ENCODE assay signal across 20 cellular contexts in the genomic region with DNA sequence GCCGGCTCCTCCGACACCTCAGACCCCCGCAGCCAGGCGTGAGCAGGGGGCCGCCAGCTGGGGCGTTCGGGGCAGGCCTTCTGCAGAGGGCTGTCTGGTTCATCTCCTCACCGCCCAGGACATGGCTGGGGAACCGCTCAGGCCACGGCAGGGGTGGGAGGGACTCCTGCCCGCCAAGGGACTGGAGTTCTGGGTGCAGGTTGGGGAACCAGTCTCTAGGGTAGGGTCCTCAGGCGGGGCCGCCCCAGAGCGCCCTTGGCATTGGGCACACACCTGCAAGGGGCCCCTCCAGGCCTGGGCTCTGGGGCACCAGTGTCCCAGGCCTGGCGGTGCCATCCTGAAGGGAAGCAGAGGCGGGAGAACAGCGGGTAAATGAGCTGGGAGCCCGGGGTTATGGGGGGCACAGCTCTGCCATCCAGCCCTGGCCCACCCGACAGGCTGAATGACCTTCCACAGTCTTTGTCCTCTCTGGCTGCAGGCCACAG.
DNase-seq lines count a peak whose midpoint lies in the region; ATAC-seq and TF ChIP-seq lines count a peak whose summit lies in the region.
"Had no signal": no experiment of that assay in that cellular context is flagged by ENCODE, and none has a peak within 500 bp of the region (broad histone marks: within the 10 kb centered on the region; RNA-seq: fewer than 3 reads in every experiment).

No MANE protein-coding gene starts in this region.

- peak; percentile 61 for DNase-seq in activated effector memory CD4-positive, alpha-beta T cell treated with anti-CD3 and anti-CD28 coated beads, Interleukin-2, amount 50 U/mL, for 16 hours
- no peak for DNase-seq in activated effector memory CD4-positive, alpha-beta T cell treated with Interleukin-2 at 50 U/mL for 16 hours
- no peak for DNase-seq in RWPE1 (ENCODE audit: low spot score)
- DNase-seq in mesendoderm = no peak
- DNase-seq in upper lobe of right lung = peak; percentile 60
- DNase-seq in NCI-H2196 (lab: John Stamatoyannopoulos, UW; ENCODE audit: unreplicated experiment) = no peak
- DNase-seq in DMS53 treated with DMSO at 0.1 percent for 48 hours (lab: John Stamatoyannopoulos, UW; ENCODE audit: unreplicated experiment) = no peak
- DNase-seq: cortex of kidney, GDM1, Kasumi-1, naive B cell, NCI-H1048, NCI-H2029, NCI-H345, NCI-H82, right cardiac atrium, SHP77 had no signal

- H3K79me2 ChIP-seq in mesendoderm (ENCODE audit: control insufficient read depth, insufficient read depth, low read length) = no peaks in the 10 kb centered on the region

- no peak overlapping the region for H2BK120ac ChIP-seq in mesendoderm (ENCODE audit: low read depth, low read length)

- H2AK5ac ChIP-seq in mesendoderm (ENCODE audit: low read length) = no peak overlapping the region

- H2BK5ac ChIP-seq in mesendoderm (ENCODE audit: low read length) = no peak overlapping the region

- no peak overlapping the region for H3K9ac ChIP-seq in mesendoderm (ENCODE audit: low read length)

- H3K36me3 ChIP-seq in mesendoderm (ENCODE audit: control insufficient read depth, insufficient read depth, low read length) (no peaks in the 10 kb centered on the region), upper lobe of right lung (no peaks in the 10 kb centered on the region)
- H3K36me3 ChIP-seq: pancreas, upper lobe of left lung had no signal

- H3K23ac ChIP-seq in mesendoderm (ENCODE audit: low read length) = no peak overlapping the region

- peak overlapping the region; percentile 39 for H3K4ac ChIP-seq in mesendoderm (ENCODE audit: low read depth, low read length)

- no peak for TF ChIP-seq CTCF in RWPE1 (conservative IDR thresholded peaks at IDR 0.05; ENCODE audit: low read depth)
- no peak for TF ChIP-seq CTCF in upper lobe of right lung (IDR thresholded peaks at IDR 0.05)

- H3K27ac ChIP-seq in RWPE1 (peak overlapping the region; percentile 78), mesendoderm (ENCODE audit: low read depth, low read length) (no peak overlapping the region), upper lobe of right lung (no peak overlapping the region)
- H3K27ac ChIP-seq: pancreas, upper lobe of left lung had no signal

- ATAC-seq in upper lobe of right lung (no peak), HG03039 (IDR thresholded peaks at IDR 0.05; ENCODE audit: unreplicated experiment) (no peak)
- ATAC-seq: pancreas, right cardiac atrium had no signal

- no peak overlapping the region for H4K8ac ChIP-seq in mesendoderm (ENCODE audit: low read depth, low read length)

- H4K5ac ChIP-seq in mesendoderm (ENCODE audit: low read length) = no peak overlapping the region

- POLR2A ChIA-PET in RWPE1 (lab: Yijun Ruan, JAX; ENCODE audit: low non-redundant PET) = no interaction called here

- peaks cover 13% of the 10 kb centered on the region for H3K4me1 ChIP-seq in mesendoderm (ENCODE audit: control insufficient read depth, low read depth, low read length)
- no peaks in the 10 kb centered on the region for H3K4me1 ChIP-seq in upper lobe of right lung
- H3K4me1 ChIP-seq: pancreas had no signal

- H3K4me2 ChIP-seq in mesendoderm (ENCODE audit: low read length) = no peak overlapping the region

- H2BK15ac ChIP-seq in mesendoderm (replicated peaks; ENCODE audit: low read depth) = no peak overlapping the region

- H3K56ac ChIP-seq in mesendoderm (ENCODE audit: low read length) = no peak overlapping the region

- no CpG with 5 or more reads among the region's 19 CpGs for WGBS in mesendoderm (ENCODE audit: extremely low coverage, insufficient coverage, low lambda C conversion rate)

- H3K9me3 ChIP-seq in upper lobe of right lung = no peaks in the 10 kb centered on the region
- H3K9me3 ChIP-seq: pancreas, upper lobe of left lung had no signal

- intact Hi-C loops in upper lobe of right lung (cut with DNase I) = no loop called here

- H3K18ac ChIP-seq in mesendoderm (ENCODE audit: low read length) = no peak overlapping the region

- H3K4me3 ChIP-seq in mesendoderm (ENCODE audit: low read length) = no peak overlapping the region
- no peak overlapping the region for H3K4me3 ChIP-seq in upper lobe of right lung
- H3K4me3 ChIP-seq: pancreas, upper lobe of left lung had no signal

- H3K27me3 ChIP-seq in mesendoderm (ENCODE audit: insufficient read depth, low read length, poor library complexity) (no peaks in the 10 kb centered on the region), upper lobe of right lung (no peaks in the 10 kb centered on the region)
- H3K27me3 ChIP-seq: pancreas, upper lobe of left lung had no signal

- no peaks in the 10 kb centered on the region for H3K79me1 ChIP-seq in mesendoderm (ENCODE audit: low read length)

- CTCF ChIA-PET in RWPE1 (lab: Yijun Ruan, JAX) = no interaction called here

Comparison
In these comparisons a context has a peak if more than half of its experiments do, and no peak if none do; other contexts are left out.
1. DNase-seq: peak in activated effector memory CD4-positive, alpha-beta T cell treated with anti-CD3 and anti-CD28 coated beads, Interleukin-2, amount 50 U/mL, for 16 hours (single experiment) and upper lobe of right lung (single experiment); none in activated effector memory CD4-positive, alpha-beta T cell treated with Interleukin-2 at 50 U/mL for 16 hours (single experiment), RWPE1 (single experiment), mesendoderm (single experiment), NCI-H2196 (single experiment) and DMS53 treated with DMSO at 0.1 percent for 48 hours (single experiment).